ENCODE assay signal across 25 cellular contexts in the genomic region with DNA sequence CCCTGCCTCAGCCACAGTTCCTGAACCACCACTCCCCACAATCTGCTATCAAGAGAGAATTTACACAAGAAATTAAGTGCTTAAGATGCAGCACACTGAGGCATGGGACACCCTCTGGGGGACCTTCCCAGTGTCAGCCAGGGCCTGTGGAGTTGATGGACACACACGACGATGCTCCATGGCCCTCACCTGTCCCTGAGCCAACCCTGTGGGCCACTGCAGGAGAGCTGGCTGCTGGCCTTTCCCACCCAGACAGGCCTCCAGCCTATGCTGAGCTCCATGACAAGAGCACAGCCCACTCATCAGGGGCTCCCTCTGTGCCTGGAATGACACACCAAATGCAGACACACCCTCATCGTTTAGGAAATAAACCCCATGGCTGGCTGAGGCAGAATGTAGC.
"Had no signal": no experiment of that assay in that cellular context is flagged by ENCODE, and none has a peak within 500 bp of the region (broad histone marks: within the 10 kb centered on the region; RNA-seq: fewer than 3 reads in every experiment).

No MANE protein-coding gene starts in this region.

- H3K36me3 Mint-ChIP-seq: naive B cell had no signal

- DNase-seq: dermis blood vessel endothelial cell; dorsolateral prefrontal cortex; effector CD4-positive, alpha-beta T cell; effector memory CD4-positive, alpha-beta T cell; erythroblast; foreskin keratinocyte; heart left ventricle; hypothalamus; left cardiac atrium; left lung; left ventricle myocardium superior; lower lobe of right lung; mesenchymal stem cell; mucosa of descending colon; naive B cell had no signal

- H3K27ac Mint-ChIP-seq: mesothelial cell of epicardium, naive B cell had no signal

- H3K9me3 Mint-ChIP-seq: mesothelial cell of epicardium had no signal

- H3K4me3 ChIP-seq: coronary artery, dorsolateral prefrontal cortex, gastroesophageal sphincter, heart left ventricle, hepatocyte, left lung, lower lobe of right lung, mucosa of descending colon had no signal

- FAIRE-seq: colon, endometrium, frontal cortex, islet of Langerhans, keratinocyte had no signal

- H3K4me3 Mint-ChIP-seq: mesothelial cell of epicardium, naive B cell had no signal

- H3K27ac ChIP-seq: coronary artery, dorsolateral prefrontal cortex, epithelial cell of prostate, foreskin keratinocyte, gastroesophageal sphincter, heart left ventricle, hepatocyte, left lung, lower lobe of right lung had no signal

- H3K27me3 Mint-ChIP-seq: naive B cell had no signal

- H3K4me1 ChIP-seq: foreskin keratinocyte, gastroesophageal sphincter, heart left ventricle, left lung, lower lobe of right lung had no signal

- H3K9me3 ChIP-seq: gastroesophageal sphincter, heart left ventricle, lower lobe of right lung, mucosa of descending colon had no signal

- H2AFZ ChIP-seq: hepatocyte had no signal

- H3K27me3 ChIP-seq: dorsolateral prefrontal cortex, foreskin keratinocyte, hepatocyte, left lung had no signal

- H3K4me1 Mint-ChIP-seq: mesothelial cell of epicardium, naive B cell had no signal

- H3K36me3 ChIP-seq: gastroesophageal sphincter, heart left ventricle, left lung, lower lobe of right lung had no signal

- H3K4me2 ChIP-seq: hepatocyte had no signal
